Comparison of ENCODE assay signal across 8 cellular contexts in the genomic region with DNA sequence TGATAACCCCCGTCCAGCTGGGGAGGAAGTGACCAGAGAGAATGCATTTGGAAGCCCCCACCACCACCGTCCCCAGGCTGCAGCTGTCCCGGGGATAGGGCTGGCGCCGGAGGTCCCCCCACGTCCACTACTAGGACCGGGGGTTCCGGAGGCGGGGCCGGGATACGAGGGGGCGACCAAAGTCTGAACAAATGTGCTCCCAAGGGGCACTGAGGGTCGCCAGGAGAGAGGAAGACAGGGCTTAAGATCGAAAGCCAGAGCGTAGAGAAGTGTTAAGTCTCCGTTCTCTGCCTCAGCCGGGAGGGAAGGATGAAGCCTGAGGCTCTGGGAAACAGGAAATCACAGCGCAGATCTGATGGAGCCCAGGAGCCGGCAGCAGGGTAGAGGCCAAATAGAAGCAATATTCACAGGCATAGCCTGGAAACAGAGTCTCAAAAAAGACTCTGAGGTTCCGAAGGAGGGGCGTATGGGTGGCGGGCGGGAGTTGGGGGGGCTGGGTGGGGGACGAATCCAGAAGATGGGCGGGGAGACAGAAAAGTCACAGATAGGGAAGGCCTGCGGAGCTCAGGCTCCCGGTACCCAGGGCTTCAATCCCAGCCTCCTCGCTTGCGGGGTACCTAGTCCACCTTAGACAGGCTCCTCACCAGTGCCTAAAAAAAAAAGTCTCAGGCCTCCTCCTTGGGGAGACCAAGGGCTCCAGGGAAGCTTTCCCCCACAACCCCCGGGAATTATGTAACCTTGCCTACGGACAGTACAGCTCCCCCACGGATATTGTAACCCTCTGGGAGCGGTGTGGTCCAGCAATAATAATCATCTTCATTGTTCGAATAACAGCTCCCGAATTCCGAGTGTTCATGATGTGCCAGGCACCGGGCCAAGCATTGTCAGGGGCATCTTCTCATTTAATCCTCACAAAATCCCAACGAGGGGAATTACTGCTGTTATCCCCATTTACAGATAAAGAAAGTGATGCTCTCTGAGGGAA. TPM values are rescaled to one million over a fixed set of nuclear protein-coding genes. Genes with fewer than 3 reads are reported as not detected.
DNase-seq lines count a peak whose midpoint lies in the region; ATAC-seq and TF ChIP-seq lines count a peak whose summit lies in the region.

No MANE protein-coding gene starts in this region.

- peak overlapping the region; percentile 9 for H3K9ac ChIP-seq in neural progenitor cell

- TF ChIP-seq CTCF in foreskin keratinocyte (conservative IDR thresholded peaks at IDR 0.05): no peak
- TF ChIP-seq CTCF in neural progenitor cell (IDR thresholded peaks at IDR 0.05): no peak

- no peaks in the 10 kb centered on the region for H3K9me3 Mint-ChIP-seq in CD4-positive, alpha-beta memory T cell
- H3K9me3 Mint-ChIP-seq in activated CD4-positive, alpha-beta memory T cell treated with anti-CD3 and anti-CD28 coated beads for 36 hours: no peaks in the 10 kb centered on the region
- no peaks in the 10 kb centered on the region for H3K9me3 Mint-ChIP-seq in neural progenitor cell

- intact Hi-C loops in CD4-positive, alpha-beta memory T cell (cut with micrococcal nuclease): loop anchor here (1.0 to 2.0 kb wide), 6 partner anchors 12 to 69 kb away; partner anchors contain the start of genes DEDD2, MEGF8, PAFAH1B3 and PRR19
- intact Hi-C loops in activated CD4-positive, alpha-beta memory T cell treated with anti-CD3 and anti-CD28 coated beads for 36 hours (cut with micrococcal nuclease): loop anchor here (1.0 kb wide), 3 partner anchors 12 to 27 kb away; no protein-coding TSS in a partner anchor

- H3K4me1 Mint-ChIP-seq in CD4-positive, alpha-beta memory T cell: peaks cover 12 to 32% (median 23%) of the 10 kb centered on the region in 4 donors
- peaks cover 22% of the 10 kb centered on the region for H3K4me1 Mint-ChIP-seq in activated CD4-positive, alpha-beta memory T cell treated with anti-CD3 and anti-CD28 coated beads for 36 hours (ENCODE audit: low read depth)
- peaks cover 27% of the 10 kb centered on the region for H3K4me1 Mint-ChIP-seq in neural progenitor cell

- H2AFZ ChIP-seq in neural progenitor cell (replicated peaks): peak overlapping the region; percentile 55

- peak overlapping the region; percentile 76 to 88 (median 82) for H3K4me3 Mint-ChIP-seq in CD4-positive, alpha-beta memory T cell
- peak overlapping the region; percentile 80 for H3K4me3 Mint-ChIP-seq in activated CD4-positive, alpha-beta memory T cell treated with anti-CD3 and anti-CD28 coated beads for 36 hours
- H3K4me3 Mint-ChIP-seq in neural progenitor cell: peak overlapping the region; percentile 84

- H3K9me3 ChIP-seq in CD4-positive, alpha-beta memory T cell (ENCODE audit: control insufficient read depth in 1 of 2, low read length in 2 of 2): no peaks in the 10 kb centered on the region
- H3K9me3 ChIP-seq in neural progenitor cell (ENCODE audit: low read depth): no peaks in the 10 kb centered on the region

- peak overlapping the region; percentile 87 for H3K4me2 ChIP-seq in neural progenitor cell

- POLR2A ChIA-PET in CD4-positive, alpha-beta memory T cell (lab: Charles Lee; ENCODE audit: partially characterized antibody): interaction anchor here (0.8 to 1.7 kb wide), 12 partner anchors 10 to 46 kb away, joined by 3 to 22 read pairs (median 4); partner anchors contain the start of genes CIC, GSK3A and PAFAH1B3
- POLR2A ChIA-PET in activated CD4-positive, alpha-beta memory T cell treated with anti-CD3 and anti-CD28 coated beads for 36 hours (lab: Charles Lee): interaction anchor here (1.2 to 1.7 kb wide), 2 partner anchors 14 to 24 kb away, joined by 4 to 5 read pairs; no protein-coding TSS in a partner anchor

- peak overlapping the region; percentile 93 for H3K27ac ChIP-seq in CD4-positive, alpha-beta memory T cell (ENCODE audit: low read depth, low read length)
- H3K27ac ChIP-seq in foreskin keratinocyte (peak overlapping the region; percentile 73), neural progenitor cell (peak overlapping the region; percentile 40)

- H3K27me3 Mint-ChIP-seq in CD4-positive, alpha-beta memory T cell: peaks cover 3 to 4% of the 10 kb centered on the region in 2 donors
- no peaks in the 10 kb centered on the region for H3K27me3 Mint-ChIP-seq in activated CD4-positive, alpha-beta memory T cell treated with anti-CD3 and anti-CD28 coated beads for 36 hours
- H3K27me3 Mint-ChIP-seq in neural progenitor cell (ENCODE audit: insufficient read depth, low read depth): peaks cover 18% of the 10 kb centered on the region

- peaks cover 0 to 13% of the 10 kb centered on the region in 2 donors for H3K36me3 Mint-ChIP-seq in CD4-positive, alpha-beta memory T cell
- peaks cover 5% of the 10 kb centered on the region for H3K36me3 Mint-ChIP-seq in activated CD4-positive, alpha-beta memory T cell treated with anti-CD3 and anti-CD28 coated beads for 36 hours
- no peaks in the 10 kb centered on the region for H3K36me3 Mint-ChIP-seq in neural progenitor cell

- no peaks in the 10 kb centered on the region for H3K27me3 ChIP-seq in CD4-positive, alpha-beta memory T cell (ENCODE audit: insufficient read depth, low read length)
- H3K27me3 ChIP-seq in foreskin keratinocyte (no peaks in the 10 kb centered on the region), neural progenitor cell (no peaks in the 10 kb centered on the region)

- peaks cover 25% of the 10 kb centered on the region for H4K20me1 ChIP-seq in neural progenitor cell (ENCODE audit: low read depth)

- H3K36me3 ChIP-seq in CD4-positive, alpha-beta memory T cell (ENCODE audit: insufficient read depth, low read length): no peaks in the 10 kb centered on the region
- H3K36me3 ChIP-seq in neural progenitor cell: no peaks in the 10 kb centered on the region

- H3K27ac Mint-ChIP-seq in CD4-positive, alpha-beta memory T cell: peak overlapping the region; percentile 81 to 88 (median 86)
- no peak overlapping the region for H3K27ac Mint-ChIP-seq in activated CD4-positive, alpha-beta memory T cell treated with anti-CD3 and anti-CD28 coated beads for 36 hours
- H3K27ac Mint-ChIP-seq in neural progenitor cell: peak overlapping the region; percentile 97

- peaks cover 29% of the 10 kb centered on the region for H3K4me1 ChIP-seq in CD4-positive, alpha-beta memory T cell (ENCODE audit: insufficient read depth, low read length)
- H3K4me1 ChIP-seq in foreskin keratinocyte (no peaks in the 10 kb centered on the region), neural progenitor cell (peaks cover 34% of the 10 kb centered on the region)

- peak overlapping the region; percentile 36 to 45 for H3K4me3 ChIP-seq in CD4-positive, alpha-beta memory T cell (ENCODE audit: low read length in 2 of 2)
- H3K4me3 ChIP-seq in neural progenitor cell: peak overlapping the region; percentile 93

- ATAC-seq in foreskin keratinocyte (no peak), GM21515 (IDR thresholded peaks at IDR 0.05; ENCODE audit: unreplicated experiment) (no peak), HG03439 (IDR thresholded peaks at IDR 0.05; ENCODE audit: unreplicated experiment) (no peak)

- H3K79me2 ChIP-seq in neural progenitor cell (ENCODE audit: low read depth): peaks cover 40% of the 10 kb centered on the region

- no peak for DNase-seq in CD4-positive, alpha-beta memory T cell
- DNase-seq in HT-29 (ENCODE audit: low spot score): peak; percentile 73
- DNase-seq in activated CD4-positive, alpha-beta memory T cell treated with anti-CD3 and anti-CD28 coated beads for 36 hours: peak; percentile 17
- DNase-seq in foreskin keratinocyte: no peak
- DNase-seq in neural progenitor cell (ENCODE audit: low spot score): peak; percentile 84
- DNase-seq in activated CD8-positive, alpha-beta memory T cell treated with anti-CD3 and anti-CD28 coated beads, Interleukin-2, amount 50 U/mL, for 48 hours: no peak

- CTCF ChIA-PET in CD4-positive, alpha-beta memory T cell (lab: Charles Lee; ENCODE audit: partially characterized antibody): interaction anchor here (1.2 to 1.3 kb wide), 2 partner anchors 13 to 23 kb away, joined by 4 to 6 read pairs; partner anchors contain the start of gene GSK3A
- CTCF ChIA-PET in activated CD4-positive, alpha-beta memory T cell treated with anti-CD3 and anti-CD28 coated beads for 36 hours (lab: Charles Lee): interaction anchor here (0.6 to 2.8 kb wide), 2 partner anchors 23 to 36 kb away, joined by 3 to 16 read pairs; partner anchors contain the start of gene ZNF526

- H3F3A ChIP-seq in neural progenitor cell (ENCODE audit: low read depth): peaks cover 42% of the 10 kb centered on the region

RNA-seq across cellular contexts. Expression of gene ERF, which starts 1.1 kb away (rescaled TPM):
- total RNA-seq in CD4-positive, alpha-beta memory T cell: 10 to 100 TPM; 38.5 to 39.9 TPM
- 1 to 10 TPM; 2.7 to 3.7 TPM for polyA plus RNA-seq in CD4-positive, alpha-beta memory T cell
- 157 and 160 TPM in 2 replicates for total RNA-seq in HT-29 (2014; rRNA removed; shearing (Covaris generic))
- 10 to 100 TPM; 43.1 to 56.5 TPM for total RNA-seq in activated CD4-positive, alpha-beta memory T cell treated with anti-CD3 and anti-CD28 coated beads for 36 hours
- total RNA-seq in foreskin keratinocyte: 83.9 and 91.9 TPM in 2 replicates
- 87.6 and 96.7 TPM in 2 replicates for polyA plus RNA-seq in foreskin keratinocyte
- 43.1 and 94.8 TPM in 2 replicates for total RNA-seq in neural progenitor cell (ENCODE audit: low replicate concordance)

RNA-seq across cellular contexts. Expression of gene CIC, which starts 13.0 kb away (rescaled TPM):
- 10 to 100 TPM; 81.6 to 82.6 TPM for total RNA-seq in CD4-positive, alpha-beta memory T cell
- polyA plus RNA-seq in CD4-positive, alpha-beta memory T cell: 1 to 10 TPM in 1 of 2 donors, not detected in 1; 3.5 TPM
- total RNA-seq in HT-29 (2014; rRNA removed; shearing (Covaris generic)): 42.1 and 55.5 TPM in 2 replicates
- total RNA-seq in activated CD4-positive, alpha-beta memory T cell treated with anti-CD3 and anti-CD28 coated beads for 36 hours: 10 to 100 TPM; 56.9 to 64.2 TPM
- total RNA-seq in foreskin keratinocyte: 37.4 and 40.7 TPM in 2 replicates
- 32.2 and 36.1 TPM in 2 replicates for polyA plus RNA-seq in foreskin keratinocyte
- total RNA-seq in neural progenitor cell (ENCODE audit: low replicate concordance): 5.2 and 28.1 TPM in 2 replicates

RNA-seq across cellular contexts. Expression of gene GSK3A, which starts 13.7 kb away (rescaled TPM):
- 10 to 100 TPM; 36.4 to 38.9 TPM for total RNA-seq in CD4-positive, alpha-beta memory T cell
- polyA plus RNA-seq in CD4-positive, alpha-beta memory T cell: 10 to 100 TPM; 10.0 to 23.6 TPM
- 41.4 and 43.8 TPM in 2 replicates for total RNA-seq in HT-29 (2014; rRNA removed; shearing (Covaris generic))
- 10 to 100 TPM; 36.4 to 37.3 TPM for total RNA-seq in activated CD4-positive, alpha-beta memory T cell treated with anti-CD3 and anti-CD28 coated beads for 36 hours
- 37.2 and 42.6 TPM in 2 replicates for total RNA-seq in foreskin keratinocyte
- polyA plus RNA-seq in foreskin keratinocyte: 66.2 and 69.5 TPM in 2 replicates
- total RNA-seq in neural progenitor cell (ENCODE audit: low replicate concordance): 22.5 and 41.3 TPM in 2 replicates

RNA-seq across cellular contexts. Expression of gene ZNF526, which starts 35.9 kb away (rescaled TPM):
- total RNA-seq in CD4-positive, alpha-beta memory T cell: 10 to 100 TPM; 26.7 to 28.8 TPM
- polyA plus RNA-seq in CD4-positive, alpha-beta memory T cell: 10 to 100 TPM in 1 of 2 donors, 1 to 10 TPM in 1; 2.3 to 10.2 TPM
- total RNA-seq in HT-29 (2014; rRNA removed; shearing (Covaris generic)): 15.3 and 15.9 TPM in 2 replicates
- total RNA-seq in activated CD4-positive, alpha-beta memory T cell treated with anti-CD3 and anti-CD28 coated beads for 36 hours: 10 to 100 TPM; 12.3 to 14.9 TPM
- total RNA-seq in foreskin keratinocyte (13.5 and 15.1 TPM in 2 replicates), neural progenitor cell (ENCODE audit: low replicate concordance) (6.5 and 13.0 TPM in 2 replicates)
- polyA plus RNA-seq in foreskin keratinocyte: 7.2 and 7.5 TPM in 2 replicates

RNA-seq across cellular contexts. Expression of gene DEDD2, which starts 38.6 kb away (rescaled TPM):
- total RNA-seq in CD4-positive, alpha-beta memory T cell: 10 to 100 TPM; 68.4 to 71.5 TPM
- 100 to 1,000 TPM; 141 to 162 TPM for polyA plus RNA-seq in CD4-positive, alpha-beta memory T cell
- 121 and 124 TPM in 2 replicates for total RNA-seq in HT-29 (2014; rRNA removed; shearing (Covaris generic))
- 10 to 100 TPM; 31.3 to 33.4 TPM for total RNA-seq in activated CD4-positive, alpha-beta memory T cell treated with anti-CD3 and anti-CD28 coated beads for 36 hours
- total RNA-seq in foreskin keratinocyte: 33.2 and 35.1 TPM in 2 replicates
- polyA plus RNA-seq in foreskin keratinocyte: 35.4 and 40.6 TPM in 2 replicates
- 19.8 and 54.2 TPM in 2 replicates for total RNA-seq in neural progenitor cell (ENCODE audit: low replicate concordance)

Comparison
In these comparisons a context has a peak if more than half of its experiments do, and no peak if none do; other contexts are left out.
1. DNase-seq: peak in HT-29 (single experiment), activated CD4-positive, alpha-beta memory T cell treated with anti-CD3 and anti-CD28 coated beads for 36 hours (single experiment) and neural progenitor cell (single experiment); none in CD4-positive, alpha-beta memory T cell (0 of 5), foreskin keratinocyte (0 of 2) and activated CD8-positive, alpha-beta memory T cell treated with anti-CD3 and anti-CD28 coated beads, Interleukin-2, amount 50 U/mL, for 48 hours (single experiment).
2. H3K27ac ChIP-seq: peak in every context shown above with its lines; median percentile 93 in CD4-positive, alpha-beta memory T cell; 73 in foreskin keratinocyte; 40 in neural progenitor cell.
3. Peak in every context shown above with its lines, with median percentiles within 50 percentile points of each other: H3K4me3 Mint-ChIP-seq.